Comparison of ENCODE assay signal across 9 cellular contexts in the genomic region with DNA sequence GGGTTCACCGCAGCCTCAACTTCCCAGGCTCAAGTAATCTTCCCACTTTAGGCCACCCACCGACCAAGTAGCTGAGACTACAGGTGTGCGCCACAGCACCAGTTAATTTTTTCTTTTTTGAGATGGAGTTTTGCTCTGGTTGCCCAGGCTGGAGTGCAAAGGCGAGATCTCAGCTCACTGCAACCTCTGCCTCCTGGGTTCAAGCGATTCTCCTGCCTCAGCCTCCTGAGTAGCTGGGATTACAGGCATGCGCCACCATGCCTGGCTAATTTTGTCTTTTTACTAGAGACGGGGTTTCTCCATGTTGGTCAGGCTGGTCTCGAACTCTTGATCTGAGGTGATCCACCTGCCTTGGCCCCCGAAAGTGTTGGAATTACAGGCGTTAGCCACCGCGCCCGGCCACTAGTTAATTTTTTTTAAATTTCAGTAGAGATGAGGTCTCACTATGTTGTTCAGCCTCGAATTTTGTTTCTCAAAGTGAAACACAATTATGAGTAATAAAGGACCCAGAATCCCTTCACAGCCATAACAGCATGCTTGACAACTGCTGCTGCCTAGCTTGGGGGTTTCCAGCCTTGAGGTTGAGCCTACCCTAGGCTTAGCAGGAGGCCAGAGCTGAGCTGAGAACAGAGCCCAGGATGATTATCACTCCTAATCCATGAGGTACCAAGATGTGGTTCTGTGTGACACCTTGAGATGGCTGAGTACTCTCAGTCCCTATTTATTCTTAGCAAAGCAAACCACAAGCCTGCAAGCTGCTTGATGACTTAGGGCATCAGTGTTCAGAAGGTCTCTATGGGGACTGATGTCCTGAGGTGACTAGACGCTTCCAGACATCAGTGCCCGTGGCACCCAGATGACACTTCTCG. TPM values are rescaled to one million over a fixed set of nuclear protein-coding genes. Genes with fewer than 3 reads are reported as not detected.
A peak's percentile ranks its signal among the peaks of the same experiment; 100 is the strongest.
DNase-seq lines count a peak whose midpoint lies in the region; ATAC-seq, FAIRE-seq and TF ChIP-seq lines count a peak whose summit lies in the region.
"Had no signal": no experiment of that assay in that cellular context is flagged by ENCODE, and none has a peak within 500 bp of the region (broad histone marks: within the 10 kb centered on the region; RNA-seq: fewer than 3 reads in every experiment).

No MANE protein-coding gene starts in this region.

- H4K8ac ChIP-seq in neuronal stem cell (ENCODE audit: low read depth, low read length), result no peak overlapping the region

- H3K36me3 Mint-ChIP-seq in memory B cell, result peaks cover 12% of the 10 kb centered on the region

- H3K9me3 ChIP-seq in neuronal stem cell (replicated peaks in 1 of 2; ENCODE audit: control insufficient read depth in 2 of 2, insufficient read depth in 1 of 2, low read depth in 1 of 2, low read length in 2 of 2) (no peaks in the 10 kb centered on the region), body of pancreas (no peaks in the 10 kb centered on the region)
- H3K9me3 ChIP-seq: tibial nerve had no signal

- peak overlapping the region; percentile 50 for H3K4me3 Mint-ChIP-seq in memory B cell

- H3K27ac Mint-ChIP-seq in memory B cell, result peak overlapping the region; percentile 87

- H3K9ac ChIP-seq in neuronal stem cell (ENCODE audit: low read depth, low read length, poor library complexity), result no peak overlapping the region

- H3K23ac ChIP-seq in neuronal stem cell (ENCODE audit: low read depth, low read length, poor library complexity), result no peak overlapping the region

- peaks cover 0 to 13% of the 10 kb centered on the region in 2 donors for H3K36me3 ChIP-seq in neuronal stem cell (replicated peaks in 1 of 2; ENCODE audit: control insufficient read depth in 2 of 2, insufficient read depth in 2 of 2, low read length in 2 of 2)
- H3K36me3 ChIP-seq in body of pancreas (replicated peaks in 1 of 2; ENCODE audit: insufficient read depth in 1 of 2, low read depth in 2 of 2), result no peaks in the 10 kb centered on the region
- H3K36me3 ChIP-seq: tibial nerve had no signal

- no peak overlapping the region for H2BK120ac ChIP-seq in neuronal stem cell (ENCODE audit: low read depth, low read length)

- no peak overlapping the region for H2AK5ac ChIP-seq in neuronal stem cell (ENCODE audit: low read depth, low read length)

- no peaks in the 10 kb centered on the region for H3K9me3 Mint-ChIP-seq in memory B cell

- no peak for TF ChIP-seq POLR2A in GM12891 (IDR thresholded peaks at IDR 0.05; ENCODE audit: low read depth, low read length)
- no peak for TF ChIP-seq POLR2A in body of pancreas (IDR thresholded peaks at IDR 0.05)

- no peak overlapping the region for H2BK12ac ChIP-seq in neuronal stem cell (ENCODE audit: low read length)

- FAIRE-seq in GM12891 (lab: Jason Lieb, UNC), result peak; percentile 98

- TF ChIP-seq CTCF in body of pancreas (IDR thresholded peaks at IDR 0.05), result no peak

- H3K4me1 ChIP-seq in neuronal stem cell (ENCODE audit: control insufficient read depth in 2 of 2, insufficient read depth in 1 of 2, low read depth in 1 of 2, low read length in 2 of 2) (no peaks in the 10 kb centered on the region), body of pancreas (no peaks in the 10 kb centered on the region)
- H3K4me1 ChIP-seq: tibial nerve had no signal

- H3K14ac ChIP-seq in neuronal stem cell (ENCODE audit: low read length), result no peak overlapping the region

- H2BK5ac ChIP-seq in neuronal stem cell (ENCODE audit: low read length), result no peak overlapping the region

- DNase-seq in GM12891 (ENCODE audit: insufficient read length, low spot score) (no peak), T-helper 9 cell (peak; percentile 40), memory B cell (ENCODE audit: low spot score in 2 of 2) (no peak), A172 (ENCODE audit: low spot score) (no peak), neuronal stem cell (ENCODE audit: low spot score) (no peak), body of pancreas (no peak), SHP77 (lab: John Stamatoyannopoulos, UW) (no peak)

- H3K27me3 ChIP-seq in neuronal stem cell (ENCODE audit: control insufficient read depth in 3 of 3, insufficient read depth in 3 of 3, low read depth in 1 of 3, low read length in 3 of 3) (no peaks in the 10 kb centered on the region), body of pancreas (no peaks in the 10 kb centered on the region)
- H3K27me3 ChIP-seq: tibial nerve had no signal

- H3K27ac ChIP-seq in neuronal stem cell (replicated peaks; ENCODE audit: low read length) (no peak overlapping the region), body of pancreas (no peak overlapping the region)
- H3K27ac ChIP-seq: tibial nerve had no signal

- no peak overlapping the region for H4K91ac ChIP-seq in neuronal stem cell (ENCODE audit: low read depth, low read length, poor library complexity)

- no CpG with 5 or more reads among the region's 17 CpGs for WGBS in neuronal stem cell (ENCODE audit: extremely low coverage in 2 of 2, insufficient read length in 2 of 2, insufficient replicate concordance in 1 of 2), 2 donors
- 83 to 87% methylated on average over 14 to 15 of the region's 17 CpGs for WGBS in body of pancreas, 2 donors

- ATAC-seq in HG02571 (IDR thresholded peaks at IDR 0.05; ENCODE audit: unreplicated experiment), result peak; percentile 94
- peak; percentile 91 for ATAC-seq in memory B cell (ENCODE audit: low read depth)
- ATAC-seq in body of pancreas, result no peak

- no peak overlapping the region for H2AFZ ChIP-seq in neuronal stem cell (ENCODE audit: low read length)

- no peak overlapping the region for H3K4me2 ChIP-seq in neuronal stem cell (ENCODE audit: insufficient read depth, low read length, poor library complexity, severe bottlenecking)

- H3K4ac ChIP-seq in neuronal stem cell (ENCODE audit: low read length), result no peak overlapping the region

- H3K4me1 Mint-ChIP-seq in memory B cell, result peaks cover 18% of the 10 kb centered on the region

- no peak overlapping the region for H3K18ac ChIP-seq in neuronal stem cell (ENCODE audit: low read length)

- H3K79me1 ChIP-seq in neuronal stem cell (ENCODE audit: low read depth, low read length), result no peaks in the 10 kb centered on the region

- H3K27me3 Mint-ChIP-seq in memory B cell, result no peaks in the 10 kb centered on the region

- intact Hi-C loops in body of pancreas (cut with DNase I), result no loop called here

- H3K4me3 ChIP-seq in neuronal stem cell (ENCODE audit: low read length in 2 of 2) (no peak overlapping the region), body of pancreas (no peak overlapping the region)
- H3K4me3 ChIP-seq: tibial nerve had no signal

- no peak overlapping the region for H2BK15ac ChIP-seq in neuronal stem cell (ENCODE audit: low read length)

TF ChIP-seq in GM12891, 5 proteins besides CTCF, POLR2A, EP300 and RAD21:
- no peak for TF ChIP-seq PAX5 (IDR thresholded peaks at IDR 0.05; ENCODE audit: insufficient read depth, low read length, severe bottlenecking)
- no peak for TF ChIP-seq POLR2AphosphoS5 (IDR thresholded peaks at IDR 0.05; ENCODE audit: low read depth, low read length)
- no peak for TF ChIP-seq POU2F2 (IDR thresholded peaks at IDR 0.05; ENCODE audit: low read depth, low read length)
- no peak for TF ChIP-seq TAF1 (IDR thresholded peaks at IDR 0.05; ENCODE audit: low read depth, low read length)
- TF ChIP-seq SPI1 (IDR thresholded peaks at IDR 0.05; ENCODE audit: low read depth, low read length), result no peak

RNA-seq across cellular contexts. Expression of a gene that starts 41.6 kb away (rescaled TPM):
- 7.9 TPM for polyA plus RNA-seq in GM12891 (2012; ENCODE audit: low read depth, missing spikeins)
- 2.7 and 3.5 TPM in 2 replicates for total RNA-seq in A172 (2014; rRNA removed; shearing (Covaris generic))
- polyA plus RNA-seq in neuronal stem cell (2013, experiment 1 of 2), result 8.6 TPM
- 8.8 TPM for polyA plus RNA-seq in neuronal stem cell (2013, experiment 2 of 2)
- total RNA-seq in body of pancreas, result 1 to 10 TPM; 3.9 to 4.0 TPM

RNA-seq across cellular contexts. Expression of a gene that starts 45.2 kb away (rescaled TPM):
- polyA plus RNA-seq in GM12891 (2012; ENCODE audit: low read depth, missing spikeins), result 245 TPM
- total RNA-seq in A172 (2014; rRNA removed; shearing (Covaris generic)), result 13.9 and 15.3 TPM in 2 replicates
- 24.3 TPM for polyA plus RNA-seq in neuronal stem cell (2013, experiment 1 of 2)
- 25.3 TPM for polyA plus RNA-seq in neuronal stem cell (2013, experiment 2 of 2)
- total RNA-seq in body of pancreas, result 1 to 10 TPM; 4.9 to 6.7 TPM
